Comparison of ENCODE assay signal across 18 cellular contexts in genomic region chr10:43249151-43249961, GRCh38. TPM values are rescaled to one million over a fixed set of nuclear protein-coding genes. Genes with fewer than 3 reads are reported as not detected.
DNase-seq lines count a peak whose midpoint lies in the region; ATAC-seq, FAIRE-seq and TF ChIP-seq lines count a peak whose summit lies in the region.
"Had no signal": no experiment of that assay in that cellular context is flagged by ENCODE, and none has a peak within 500 bp of the region (broad histone marks: within the 10 kb centered on the region; RNA-seq: fewer than 3 reads in every experiment).

No MANE protein-coding gene starts in this region.

- WGBS in small intestine, 3 donors = 62 to 72% (median 64%) methylated on average over 8 to 9 of the region's 9 CpGs

- H3K4me1 Mint-ChIP-seq in activated CD4-positive, alpha-beta memory T cell treated with anti-CD3 and anti-CD28 coated beads for 36 hours (ENCODE audit: low read depth) = peaks cover 13% of the 10 kb centered on the region

- H3K36me3 Mint-ChIP-seq in activated CD4-positive, alpha-beta memory T cell treated with anti-CD3 and anti-CD28 coated beads for 36 hours = no peaks in the 10 kb centered on the region
- H3K36me3 Mint-ChIP-seq: CD8-positive, alpha-beta T cell had no signal

- no peak overlapping the region for H3K27ac Mint-ChIP-seq in activated CD4-positive, alpha-beta memory T cell treated with anti-CD3 and anti-CD28 coated beads for 36 hours
- H3K27ac Mint-ChIP-seq: CD8-positive, alpha-beta T cell had no signal

- peak; percentile 6 for DNase-seq in activated CD4-positive, alpha-beta T cell treated with anti-CD3 and anti-CD28 coated beads for 1 hour
- no peak for DNase-seq in activated CD4-positive, alpha-beta T cell treated with anti-CD3 and anti-CD28 coated beads, Interleukin-2, amount 50 U/mL, for 4 hours
- peak; percentile 18 for DNase-seq in activated CD4-positive, alpha-beta memory T cell treated with anti-CD3 and anti-CD28 coated beads for 36 hours
- DNase-seq in right atrium auricular region (ENCODE audit: low spot score) (peak; percentile 32), sciatic nerve (ENCODE audit: low spot score) (peak; percentile 45), SHP77 treated with DMSO at 0.1 percent for 48 hours (lab: John Stamatoyannopoulos, UW) (no peak), small intestine (no peak), RKO (ENCODE audit: low spot score) (no peak)
- DNase-seq: amniotic stem cell, NCI-H187, retina, SIG-M5 had no signal

- TF ChIP-seq CTCF in right atrium auricular region (IDR thresholded peaks at IDR 0.05) = no peak

- ATAC-seq in sciatic nerve = no peak

- peaks cover 0 to 16% of the 10 kb centered on the region in 2 donors for H3K9me3 ChIP-seq in right atrium auricular region
- no peaks in the 10 kb centered on the region for H3K9me3 ChIP-seq in small intestine (ENCODE audit: control insufficient read depth, low read depth)
- H3K9me3 ChIP-seq: vagina had no signal

- H3K27ac ChIP-seq in right atrium auricular region = no peak overlapping the region
- no peak overlapping the region for H3K27ac ChIP-seq in small intestine (ENCODE audit: low read depth in 1 of 2, low read length in 1 of 2)
- H3K27ac ChIP-seq: vagina had no signal

- H3K27me3 Mint-ChIP-seq in activated CD4-positive, alpha-beta memory T cell treated with anti-CD3 and anti-CD28 coated beads for 36 hours = no peaks in the 10 kb centered on the region

- H3K27me3 ChIP-seq in right atrium auricular region (no peaks in the 10 kb centered on the region), small intestine (ENCODE audit: control insufficient read depth in 2 of 2, insufficient read depth in 2 of 2, low read length in 2 of 2) (no peaks in the 10 kb centered on the region)
- H3K27me3 ChIP-seq: vagina had no signal

- CTCF ChIA-PET in activated CD4-positive, alpha-beta memory T cell treated with anti-CD3 and anti-CD28 coated beads for 36 hours (lab: Charles Lee) = interaction anchor here (1.0 to 1.5 kb wide), 3 partner anchors 9 to 47 kb away, joined by 3 read pairs; no protein-coding TSS in a partner anchor

- FAIRE-seq in small intestine (lab: Jason Lieb, UNC) = no peak
- FAIRE-seq: A204.1, GM12891, kidney had no signal

- no peaks in the 10 kb centered on the region for H3K4me1 ChIP-seq in right atrium auricular region
- H3K4me1 ChIP-seq in small intestine (ENCODE audit: control insufficient read depth in 2 of 2, insufficient read depth in 1 of 2, low read depth in 1 of 2, low read length in 1 of 2) = no peaks in the 10 kb centered on the region
- H3K4me1 ChIP-seq: vagina had no signal

- POLR2A ChIA-PET in activated CD4-positive, alpha-beta memory T cell treated with anti-CD3 and anti-CD28 coated beads for 36 hours (lab: Charles Lee) = no interaction called here

- H3K36me3 ChIP-seq in right atrium auricular region (no peaks in the 10 kb centered on the region), small intestine (ENCODE audit: control insufficient read depth in 2 of 2, insufficient read depth in 2 of 2, low read length in 2 of 2) (no peaks in the 10 kb centered on the region)
- H3K36me3 ChIP-seq: vagina had no signal

- H3K4me3 Mint-ChIP-seq in activated CD4-positive, alpha-beta memory T cell treated with anti-CD3 and anti-CD28 coated beads for 36 hours = no peak overlapping the region
- H3K4me3 Mint-ChIP-seq: CD8-positive, alpha-beta T cell had no signal

- intact Hi-C loops in activated CD4-positive, alpha-beta memory T cell treated with anti-CD3 and anti-CD28 coated beads for 36 hours (cut with micrococcal nuclease) = loop anchor here (2.0 kb wide), 1 partner anchor 19 kb away; no protein-coding TSS in a partner anchor
- intact Hi-C loops in sciatic nerve (cut with DNase I) = no loop called here

- no peak overlapping the region for H3K4me3 ChIP-seq in right atrium auricular region
- no peak overlapping the region for H3K4me3 ChIP-seq in small intestine (ENCODE audit: low read depth in 1 of 2, low read length in 2 of 2)
- H3K4me3 ChIP-seq: vagina had no signal

- no peaks in the 10 kb centered on the region for H3K9me3 Mint-ChIP-seq in activated CD4-positive, alpha-beta memory T cell treated with anti-CD3 and anti-CD28 coated beads for 36 hours
- H3K9me3 Mint-ChIP-seq: CD8-positive, alpha-beta T cell had no signal

RNA-seq across cellular contexts. Expression of gene RASGEF1A, which starts 17.5 kb away (rescaled TPM):
- total RNA-seq in activated CD4-positive, alpha-beta memory T cell treated with anti-CD3 and anti-CD28 coated beads for 36 hours = 1 to 10 TPM; 1.2 to 1.9 TPM
- total RNA-seq in right atrium auricular region (1 to 10 TPM; 2.9 to 3.0 TPM), sciatic nerve (21.7 TPM)
- 1 to 10 TPM in 1 of 3 donors, under 1 TPM in 2; 0.27 to 1.8 (median 0.67) TPM for polyA plus RNA-seq in small intestine
- total RNA-seq: M059J had no signal

Comparison
In these comparisons a context has a peak if more than half of its experiments do, and no peak if none do; other contexts are left out.
1. DNase-seq: peak in activated CD4-positive, alpha-beta T cell treated with anti-CD3 and anti-CD28 coated beads for 1 hour (single experiment), activated CD4-positive, alpha-beta memory T cell treated with anti-CD3 and anti-CD28 coated beads for 36 hours (single experiment), right atrium auricular region (single experiment) and sciatic nerve (single experiment); none in activated CD4-positive, alpha-beta T cell treated with anti-CD3 and anti-CD28 coated beads, Interleukin-2, amount 50 U/mL, for 4 hours (0 of 2), SHP77 treated with DMSO at 0.1 percent for 48 hours (single experiment), small intestine (single experiment) and RKO (single experiment).